1 cellular context compared by ENCODE assay signal in the genomic region with DNA sequence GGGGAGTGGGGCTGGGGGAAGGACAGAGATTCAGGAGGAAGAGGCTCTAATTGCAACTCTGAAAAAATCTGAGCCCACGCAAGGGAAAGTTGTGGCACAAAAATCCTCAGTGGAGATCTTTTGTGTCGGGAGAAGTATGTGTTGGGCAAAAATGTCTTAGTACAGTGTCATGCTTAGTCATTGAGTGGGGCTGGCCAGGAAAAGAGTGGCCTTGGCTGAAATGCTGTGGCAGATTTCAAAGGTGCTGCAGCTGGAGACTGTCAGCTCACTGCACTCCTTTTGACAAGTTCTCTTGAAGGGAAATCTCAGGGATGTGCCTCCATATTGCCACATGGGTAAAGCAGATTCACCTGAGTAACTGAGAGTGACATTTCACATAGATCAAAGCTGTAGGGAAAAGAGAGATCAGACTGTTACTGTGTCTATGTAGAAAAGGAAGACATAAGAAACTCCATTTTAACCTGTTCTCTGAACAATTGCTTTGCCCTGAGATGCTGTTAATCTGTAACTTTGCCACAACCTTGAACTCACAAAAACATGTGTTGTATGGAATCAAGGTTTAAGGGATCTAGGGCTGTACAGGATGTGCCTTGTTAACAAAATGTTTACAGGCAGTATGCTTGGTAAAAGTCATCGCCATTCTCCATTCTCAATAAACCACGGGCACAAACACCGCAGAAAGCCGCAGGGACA.
TF ChIP-seq lines count a peak whose summit lies in the region.

No MANE protein-coding gene starts in this region.

TF ChIP-seq in SK-N-SH, 30 proteins besides CTCF, POLR2A, EP300 and RAD21 (continued from another document):
- TF ChIP-seq GABPA (IDR thresholded peaks at IDR 0.05; ENCODE audit: low read depth) (no peak), PBX3 (IDR thresholded peaks at IDR 0.05) (peak; percentile 72), NFIC (IDR thresholded peaks at IDR 0.05; ENCODE audit: borderline replicate concordance) (0 out of 2 replicates have a peak, but pooled peaks have one; percentile 40), TCF12 (IDR thresholded peaks at IDR 0.05) (peak; percentile 74)
- TF ChIP-seq, protein P1, sequence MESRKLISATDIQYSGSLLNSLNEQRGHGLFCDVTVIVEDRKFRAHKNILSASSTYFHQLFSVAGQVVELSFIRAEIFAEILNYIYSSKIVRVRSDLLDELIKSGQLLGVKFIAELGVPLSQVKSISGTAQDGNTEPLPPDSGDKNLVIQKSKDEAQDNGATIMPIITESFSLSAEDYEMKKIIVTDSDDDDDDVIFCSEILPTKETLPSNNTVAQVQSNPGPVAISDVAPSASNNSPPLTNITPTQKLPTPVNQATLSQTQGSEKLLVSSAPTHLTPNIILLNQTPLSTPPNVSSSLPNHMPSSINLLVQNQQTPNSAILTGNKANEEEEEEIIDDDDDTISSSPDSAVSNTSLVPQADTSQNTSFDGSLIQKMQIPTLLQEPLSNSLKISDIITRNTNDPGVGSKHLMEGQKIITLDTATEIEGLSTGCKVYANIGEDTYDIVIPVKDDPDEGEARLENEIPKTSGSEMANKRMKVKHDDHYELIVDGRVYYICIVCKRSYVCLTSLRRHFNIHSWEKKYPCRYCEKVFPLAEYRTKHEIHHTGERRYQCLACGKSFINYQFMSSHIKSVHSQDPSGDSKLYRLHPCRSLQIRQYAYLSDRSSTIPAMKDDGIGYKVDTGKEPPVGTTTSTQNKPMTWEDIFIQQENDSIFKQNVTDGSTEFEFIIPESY (IDR thresholded peaks at IDR 0.05; ENCODE audit: borderline replicate concordance, low read depth): no peak
TF ChIP-seq in SK-N-SH: peak in this region for 5.
